Comparison of ENCODE assay signal across 1 cellular context in genomic region chr16:56193951-56194726, GRCh38.
TF ChIP-seq lines count a peak whose summit lies in the region.

No MANE protein-coding gene starts in this region.

TF ChIP-seq in GM12878, 131 proteins besides CTCF, POLR2A, EP300 and RAD21 (continued from another document):
- TF ChIP-seq, protein P1, sequence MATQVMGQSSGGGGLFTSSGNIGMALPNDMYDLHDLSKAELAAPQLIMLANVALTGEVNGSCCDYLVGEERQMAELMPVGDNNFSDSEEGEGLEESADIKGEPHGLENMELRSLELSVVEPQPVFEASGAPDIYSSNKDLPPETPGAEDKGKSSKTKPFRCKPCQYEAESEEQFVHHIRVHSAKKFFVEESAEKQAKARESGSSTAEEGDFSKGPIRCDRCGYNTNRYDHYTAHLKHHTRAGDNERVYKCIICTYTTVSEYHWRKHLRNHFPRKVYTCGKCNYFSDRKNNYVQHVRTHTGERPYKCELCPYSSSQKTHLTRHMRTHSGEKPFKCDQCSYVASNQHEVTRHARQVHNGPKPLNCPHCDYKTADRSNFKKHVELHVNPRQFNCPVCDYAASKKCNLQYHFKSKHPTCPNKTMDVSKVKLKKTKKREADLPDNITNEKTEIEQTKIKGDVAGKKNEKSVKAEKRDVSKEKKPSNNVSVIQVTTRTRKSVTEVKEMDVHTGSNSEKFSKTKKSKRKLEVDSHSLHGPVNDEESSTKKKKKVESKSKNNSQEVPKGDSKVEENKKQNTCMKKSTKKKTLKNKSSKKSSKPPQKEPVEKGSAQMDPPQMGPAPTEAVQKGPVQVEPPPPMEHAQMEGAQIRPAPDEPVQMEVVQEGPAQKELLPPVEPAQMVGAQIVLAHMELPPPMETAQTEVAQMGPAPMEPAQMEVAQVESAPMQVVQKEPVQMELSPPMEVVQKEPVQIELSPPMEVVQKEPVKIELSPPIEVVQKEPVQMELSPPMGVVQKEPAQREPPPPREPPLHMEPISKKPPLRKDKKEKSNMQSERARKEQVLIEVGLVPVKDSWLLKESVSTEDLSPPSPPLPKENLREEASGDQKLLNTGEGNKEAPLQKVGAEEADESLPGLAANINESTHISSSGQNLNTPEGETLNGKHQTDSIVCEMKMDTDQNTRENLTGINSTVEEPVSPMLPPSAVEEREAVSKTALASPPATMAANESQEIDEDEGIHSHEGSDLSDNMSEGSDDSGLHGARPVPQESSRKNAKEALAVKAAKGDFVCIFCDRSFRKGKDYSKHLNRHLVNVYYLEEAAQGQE (IDR thresholded peaks at IDR 0.05; ENCODE audit: low read depth, low read length), result peak; percentile 87
- TF ChIP-seq CBFB (IDR thresholded peaks at IDR 0.05; ENCODE audit: low read depth) (no peak), SRF (IDR thresholded peaks at IDR 0.05; ENCODE audit: low read depth in 2 of 2, low read length in 2 of 2) (peak in 1 of 2 experiments; percentile 84; a peak in 2 of 4 replicates)
